In the genomic region with DNA sequence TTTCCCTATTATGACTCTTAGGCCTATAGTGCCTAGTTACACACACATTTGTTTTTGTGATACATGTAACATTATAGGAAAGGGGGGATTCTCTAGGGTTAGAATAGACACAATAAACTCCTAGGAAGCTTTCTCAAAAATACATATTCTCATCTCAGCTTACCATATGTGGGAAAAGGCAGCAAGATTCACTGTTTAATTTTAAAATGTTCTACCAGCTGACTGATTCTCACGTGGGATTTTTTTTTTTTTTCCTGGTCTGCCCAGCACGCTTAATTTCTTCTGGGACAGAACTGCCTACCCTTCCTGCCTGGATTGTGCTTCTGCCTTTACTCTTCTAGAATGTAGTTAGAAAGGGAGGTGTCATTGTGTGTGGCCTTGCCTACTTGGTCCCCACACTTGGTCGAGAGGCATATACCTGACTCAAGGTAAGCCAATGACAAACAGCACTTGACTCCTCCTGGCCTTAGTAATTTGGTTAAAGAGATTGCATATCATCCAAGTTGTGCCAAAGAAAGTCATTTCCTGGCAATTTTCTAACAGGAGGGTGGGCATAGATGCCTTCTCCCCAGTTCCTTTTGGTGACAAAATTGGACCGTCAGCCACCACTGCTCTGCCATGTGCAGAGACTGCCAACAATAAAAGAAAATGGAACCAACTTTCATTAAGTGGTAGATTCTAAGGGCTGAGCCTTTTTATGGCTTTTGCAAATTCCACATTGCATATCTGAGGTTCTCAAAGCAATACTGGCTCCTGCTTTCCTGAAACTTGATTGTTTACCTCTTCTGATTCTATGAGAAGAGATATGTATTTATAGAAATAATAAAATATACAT, we compare ENCODE assay signal across 9 cellular contexts. TPM values are rescaled to one million over a fixed set of nuclear protein-coding genes. Genes with fewer than 3 reads are reported as not detected.
DNase-seq lines count a peak whose midpoint lies in the region; ATAC-seq and TF ChIP-seq lines count a peak whose summit lies in the region.
"Had no signal": no experiment of that assay in that cellular context is flagged by ENCODE, and none has a peak within 500 bp of the region (broad histone marks: within the 10 kb centered on the region; RNA-seq: fewer than 3 reads in every experiment).

No MANE protein-coding gene starts in this region.

- H3K9me3 ChIP-seq in endocrine pancreas (ENCODE audit: control insufficient read depth, low read length) = no peaks in the 10 kb centered on the region
- no peaks in the 10 kb centered on the region for H3K9me3 ChIP-seq in sigmoid colon

- TF ChIP-seq POLR2A in sigmoid colon (IDR thresholded peaks at IDR 0.05) = no peak

- H3K4me1 ChIP-seq in endocrine pancreas (ENCODE audit: control insufficient read depth, insufficient read depth, low read length) (peaks cover 13% of the 10 kb centered on the region), sigmoid colon (peaks cover 0 to 20% (median 9%) of the 10 kb centered on the region in 4 donors)

- intact Hi-C loops in sigmoid colon (cut with DNase I) = loop anchor here (2.0 to 5.0 kb wide), 4 partner anchors 143 to 319 kb away; partner anchors contain the start of gene TIPARP

- TF ChIP-seq EP300 in sigmoid colon (IDR thresholded peaks at IDR 0.05) = no peak

- H3K36me3 ChIP-seq in endocrine pancreas (ENCODE audit: control insufficient read depth, insufficient read depth, low read length) (no peaks in the 10 kb centered on the region), sigmoid colon (no peaks in the 10 kb centered on the region)

- no peak for TF ChIP-seq CTCF in sigmoid colon (IDR thresholded peaks at IDR 0.05)
- TF ChIP-seq CTCF in GM20000 (IDR thresholded peaks at IDR 0.05; ENCODE audit: extremely low read depth, missing control alignments) = no peak

- DNase-seq in RPMI7951 (ENCODE audit: low read depth) = peak; percentile 38
- no peak for DNase-seq in sigmoid colon
- no peak for DNase-seq in OCI-M1 (lab: John Stamatoyannopoulos, UW)
- no peak for DNase-seq in NCI-H524 treated with DMSO at 0.1 percent for 48 hours (lab: John Stamatoyannopoulos, UW)
- no peak for DNase-seq in GM20000 (ENCODE audit: low spot score)
- DNase-seq: stimulated activated CD4-positive, alpha-beta T cell treated with anti-CD3 and anti-CD28 coated beads, Interleukin-2, amount 100 ng/mL, for 48 hours had no signal

- H3K4me3 ChIP-seq in GM08714 (ENCODE audit: low read length) (peak overlapping the region; percentile 54), endocrine pancreas (ENCODE audit: control insufficient read depth, insufficient read depth, low read length) (peak overlapping the region; percentile 80), sigmoid colon (no peak overlapping the region)

- peak overlapping the region in 3 of 4 donors; percentile 81 to 85 (median 83) for H3K27ac ChIP-seq in sigmoid colon

- no peak overlapping the region for H3K9ac ChIP-seq in endocrine pancreas (ENCODE audit: control insufficient read depth, insufficient read depth, low read length)

- no peak for ATAC-seq in GM19324 (IDR thresholded peaks at IDR 0.05; ENCODE audit: low FRiP score, unreplicated experiment)

- H3K27me3 ChIP-seq in endocrine pancreas (ENCODE audit: control insufficient read depth, insufficient read depth, low read length) = no peaks in the 10 kb centered on the region
- H3K27me3 ChIP-seq in sigmoid colon = no peaks in the 10 kb centered on the region

- WGBS in sigmoid colon, 2 donors = 70 to 93% methylated on average over 4 of the region's 4 CpGs

RNA-seq across cellular contexts. Expression of gene LEKR1, which starts 8.0 kb away (rescaled TPM):
- 1.8 and 2.1 TPM in 2 replicates for total RNA-seq in RPMI7951 (2014; rRNA removed; shearing (Covaris generic))
- total RNA-seq in sigmoid colon = 1 to 10 TPM in 1 of 4 donors, under 1 TPM in 2, not detected in 1; 0.36 to 1.7 (median 0.68) TPM
- 1 to 10 TPM in 1 of 3 donors, under 1 TPM in 2; 0.60 to 1.4 (median 0.71) TPM for polyA plus RNA-seq in sigmoid colon

Comparison
In these comparisons a context has a peak if more than half of its experiments do, and no peak if none do; other contexts are left out.
1. H3K4me3 ChIP-seq: peak in GM08714 (single experiment) and endocrine pancreas (single experiment); none in sigmoid colon (0 of 4).